In genomic region chr7:83820641-83821040, GRCh38 we compare ENCODE assay signal across 28 cellular contexts.
"Had no signal": no experiment of that assay in that cellular context is flagged by ENCODE, and none has a peak within 500 bp of the region (broad histone marks: within the 10 kb centered on the region; RNA-seq: fewer than 3 reads in every experiment).

No MANE protein-coding gene starts in this region.

- H3K36me3 ChIP-seq: stomach, suprapubic skin, thoracic aorta, thyroid gland, tibial artery, tibial nerve, transverse colon, upper lobe of left lung, upper lobe of right lung, uterus, vagina had no signal

- H3K4me3 Mint-ChIP-seq: stimulated activated effector memory CD8-positive, alpha-beta T cell treated with anti-CD3 and anti-CD28 coated beads, Interleukin-12 subunit alpha, Interleukin-12 subunit beta, amount 100 ng/mL, for 72 hours; stimulated activated memory B cell treated with anti-CD40 and anti-IgM and Interleukin-4, amounts not matched to agents 10 μg/mL and 1 μg/mL and 100 μg/mL, for 72 hours; stimulated activated naive B cell treated with anti-CD40 and anti-IgM and Interleukin-4, amounts not matched to agents 10 μg/mL and 1 μg/mL and 100 μg/mL, for 72 hours; stimulated activated naive CD8-positive, alpha-beta T cell treated with anti-CD3 and anti-CD28 coated beads, Interleukin-15, amount 100 ng/mL, for 72 hours; stimulated activated naive CD8-positive, alpha-beta T cell treated with anti-CD3 and anti-CD28 coated beads, Interleukin-15, Interleukin-2, amounts not matched to agents 100 ng/mL and 50 ng/mL, for 24 hours; type B pancreatic cell had no signal

- H3K27ac ChIP-seq: stomach, suprapubic skin, testis, thoracic aorta, thyroid gland, tibial artery, tibial nerve, transverse colon, upper lobe of left lung, upper lobe of right lung, uterus, vagina had no signal

- H3K27ac Mint-ChIP-seq: stimulated activated effector memory CD8-positive, alpha-beta T cell treated with anti-CD3 and anti-CD28 coated beads, Interleukin-12 subunit alpha, Interleukin-12 subunit beta, amount 100 ng/mL, for 72 hours; stimulated activated memory B cell treated with anti-CD40 and anti-IgM and Interleukin-4, amounts not matched to agents 10 μg/mL and 1 μg/mL and 100 μg/mL, for 72 hours; stimulated activated naive B cell treated with anti-CD40 and anti-IgM and Interleukin-4, amounts not matched to agents 10 μg/mL and 1 μg/mL and 100 μg/mL, for 72 hours; stimulated activated naive CD8-positive, alpha-beta T cell treated with anti-CD3 and anti-CD28 coated beads, Interleukin-15, amount 100 ng/mL, for 72 hours; stimulated activated naive CD8-positive, alpha-beta T cell treated with anti-CD3 and anti-CD28 coated beads, Interleukin-15, Interleukin-2, amounts not matched to agents 100 ng/mL and 50 ng/mL, for 24 hours; type B pancreatic cell had no signal

- H3K4me1 Mint-ChIP-seq: stimulated activated effector memory CD8-positive, alpha-beta T cell treated with anti-CD3 and anti-CD28 coated beads, Interleukin-12 subunit alpha, Interleukin-12 subunit beta, amount 100 ng/mL, for 72 hours; stimulated activated memory B cell treated with anti-CD40 and anti-IgM and Interleukin-4, amounts not matched to agents 10 μg/mL and 1 μg/mL and 100 μg/mL, for 72 hours; stimulated activated naive B cell treated with anti-CD40 and anti-IgM and Interleukin-4, amounts not matched to agents 10 μg/mL and 1 μg/mL and 100 μg/mL, for 72 hours; stimulated activated naive CD8-positive, alpha-beta T cell treated with anti-CD3 and anti-CD28 coated beads, Interleukin-15, amount 100 ng/mL, for 72 hours had no signal

- DNase-seq: stimulated activated CD4-positive, alpha-beta T cell treated with anti-CD3 and anti-CD28 coated beads, Interleukin-2, amount 100 ng/mL, for 48 hours; stimulated activated CD4-positive, alpha-beta T cell treated with anti-CD3 and anti-CD28 coated beads, Interleukin-4, amount 100 ng/mL, for 1 hour; stimulated activated CD4-positive, alpha-beta T cell treated with anti-CD3 and anti-CD28 coated beads, Interleukin-4, amount 100 ng/mL, for 24 hours; stimulated activated CD4-positive, alpha-beta T cell treated with anti-CD3 and anti-CD28 coated beads, Interleukin-4, amount 100 ng/mL, for 4 hours; stimulated activated CD8-positive, alpha-beta memory T cell treated with anti-CD3 and anti-CD28 coated beads, Interleukin-4, amount 100 ng/mL, for 48 hours; stimulated activated naive B cell treated with anti-CD40 and anti-IgM and Interleukin-4, amounts not matched to agents 10 μg/mL and 1 μg/mL and 100 μg/mL, for 72 hours; stimulated activated naive CD4-positive, alpha-beta T cell; stimulated activated naive CD4-positive, alpha-beta T cell treated with Interleukin-2 at 50 U/mL for 16 hours; stimulated activated naive CD8-positive, alpha-beta T cell treated with anti-CD3 and anti-CD28 coated beads, Interleukin-15, amount 100 ng/mL, for 72 hours; stimulated activated naive CD8-positive, alpha-beta T cell treated with anti-CD3 and anti-CD28 coated beads, Interleukin-15, Interleukin-2, amounts not matched to agents 100 U/mL and 50 U/mL, for 24 hours; stomach; substantia nigra; testis; thyroid gland; tibial artery; transverse colon; trophoblast cell; upper lobe of left lung; upper lobe of right lung; uterus had no signal

- H3K27me3 ChIP-seq: stomach, suprapubic skin, testis, thyroid gland, tibial artery, tibial nerve, transverse colon, upper lobe of left lung, upper lobe of right lung, uterus, vagina had no signal

- H3K4me1 ChIP-seq: stomach, suprapubic skin, testis, thyroid gland, tibial artery, tibial nerve, transverse colon, upper lobe of left lung, upper lobe of right lung, uterus, vagina had no signal

- ATAC-seq: stimulated activated effector memory CD8-positive, alpha-beta T cell treated with anti-CD3 and anti-CD28 coated beads, Interleukin-12 subunit alpha, Interleukin-12 subunit beta, amount 100 ng/mL, for 72 hours; stimulated activated memory B cell treated with anti-CD40 and anti-IgM and Interleukin-4, amounts not matched to agents 10 μg/mL and 1 μg/mL and 100 μg/mL, for 72 hours; stimulated activated naive B cell treated with anti-CD40 and anti-IgM and Interleukin-4, amounts not matched to agents 10 μg/mL and 1 μg/mL and 100 μg/mL, for 72 hours; stimulated activated naive CD8-positive, alpha-beta T cell treated with anti-CD3 and anti-CD28 coated beads, Interleukin-15, amount 100 ng/mL, for 72 hours; stimulated activated naive CD8-positive, alpha-beta T cell treated with anti-CD3 and anti-CD28 coated beads, Interleukin-15, Interleukin-2, amounts not matched to agents 100 U/mL and 50 U/mL, for 24 hours; upper lobe of right lung had no signal

- H3K27me3 Mint-ChIP-seq: stimulated activated memory B cell treated with anti-CD40 and anti-IgM and Interleukin-4, amounts not matched to agents 10 μg/mL and 1 μg/mL and 100 μg/mL, for 72 hours; stimulated activated naive B cell treated with anti-CD40 and anti-IgM and Interleukin-4, amounts not matched to agents 10 μg/mL and 1 μg/mL and 100 μg/mL, for 72 hours; stimulated activated naive CD8-positive, alpha-beta T cell treated with anti-CD3 and anti-CD28 coated beads, Interleukin-15, amount 100 ng/mL, for 72 hours; stimulated activated naive CD8-positive, alpha-beta T cell treated with anti-CD3 and anti-CD28 coated beads, Interleukin-15, Interleukin-2, amounts not matched to agents 100 ng/mL and 50 ng/mL, for 24 hours; type B pancreatic cell had no signal

- H3K9me3 ChIP-seq: stomach, suprapubic skin, testis, thoracic aorta, thyroid gland, tibial artery, tibial nerve, transverse colon, upper lobe of left lung, upper lobe of right lung, uterus, vagina had no signal

- H3K36me3 Mint-ChIP-seq: stimulated activated effector memory CD8-positive, alpha-beta T cell treated with anti-CD3 and anti-CD28 coated beads, Interleukin-12 subunit alpha, Interleukin-12 subunit beta, amount 100 ng/mL, for 72 hours; stimulated activated memory B cell treated with anti-CD40 and anti-IgM and Interleukin-4, amounts not matched to agents 10 μg/mL and 1 μg/mL and 100 μg/mL, for 72 hours; stimulated activated naive B cell treated with anti-CD40 and anti-IgM and Interleukin-4, amounts not matched to agents 10 μg/mL and 1 μg/mL and 100 μg/mL, for 72 hours; type B pancreatic cell had no signal

- H3K9me3 Mint-ChIP-seq: stimulated activated naive B cell treated with anti-CD40 and anti-IgM and Interleukin-4, amounts not matched to agents 10 μg/mL and 1 μg/mL and 100 μg/mL, for 72 hours; stimulated activated naive CD8-positive, alpha-beta T cell treated with anti-CD3 and anti-CD28 coated beads, Interleukin-15, Interleukin-2, amounts not matched to agents 100 ng/mL and 50 ng/mL, for 24 hours had no signal

- H3K4me3 ChIP-seq: stomach, suprapubic skin, testis, thoracic aorta, thyroid gland, tibial artery, tibial nerve, transverse colon, upper lobe of left lung, upper lobe of right lung, uterus, vagina had no signal
